In genomic region chr17:49516190-49516589, GRCh38 we compare ENCODE assay signal across 12 cellular contexts. TPM values are rescaled to one million over a fixed set of nuclear protein-coding genes. Genes with fewer than 3 reads are reported as not detected.
DNase-seq lines count a peak whose midpoint lies in the region; ATAC-seq and TF ChIP-seq lines count a peak whose summit lies in the region.
"Had no signal": no experiment of that assay in that cellular context is flagged by ENCODE, and none has a peak within 500 bp of the region (broad histone marks: within the 10 kb centered on the region; RNA-seq: fewer than 3 reads in every experiment).

No MANE protein-coding gene starts in this region.

- no peaks in the 10 kb centered on the region for H3K9me3 Mint-ChIP-seq in natural killer cell
- no peaks in the 10 kb centered on the region for H3K9me3 Mint-ChIP-seq in Calu3 (ENCODE audit: low read depth, unreplicated experiment)

- H3K9me2 ChIP-seq in GM23248 (ENCODE audit: insufficient read depth) = no peaks in the 10 kb centered on the region

- H3K4me3 ChIP-seq in GM23248 (no peak overlapping the region), WERI-Rb-1 (ENCODE audit: low read depth, low read length) (no peak overlapping the region), left ventricle myocardium inferior (no peak overlapping the region)

- no peak overlapping the region for H3K4me2 ChIP-seq in GM23248 (ENCODE audit: unreplicated experiment)

- no peak overlapping the region for H3K27ac ChIP-seq in GM23248
- H3K27ac ChIP-seq in WERI-Rb-1 = peak overlapping the region; percentile 84
- peak overlapping the region; percentile 77 for H3K27ac ChIP-seq in left ventricle myocardium inferior (replicated peaks)
- H3K27ac ChIP-seq: neutrophil had no signal

- no peaks in the 10 kb centered on the region for H3K36me3 ChIP-seq in GM23248 (ENCODE audit: low read depth)
- no peaks in the 10 kb centered on the region for H3K36me3 ChIP-seq in WERI-Rb-1
- no peaks in the 10 kb centered on the region for H3K36me3 ChIP-seq in left ventricle myocardium inferior
- H3K36me3 ChIP-seq: neutrophil had no signal

- H4K20me1 ChIP-seq in GM23248 (ENCODE audit: insufficient read depth) = no peaks in the 10 kb centered on the region

- H3K9me3 ChIP-seq in GM23248 (ENCODE audit: low read depth) = no peaks in the 10 kb centered on the region
- no peaks in the 10 kb centered on the region for H3K9me3 ChIP-seq in WERI-Rb-1 (ENCODE audit: severe bottlenecking)
- H3K9me3 ChIP-seq in left ventricle myocardium inferior (replicated peaks) = no peaks in the 10 kb centered on the region
- H3K9me3 ChIP-seq: neutrophil had no signal

- H2AFZ ChIP-seq in GM23248 = no peak overlapping the region

- peak; percentile 39 for DNase-seq in GM23248
- peak; percentile 70 for DNase-seq in WERI-Rb-1
- no peak for DNase-seq in left ventricle myocardium inferior
- DNase-seq in retina = peak; percentile 31
- DNase-seq in natural killer cell = no peak
- DNase-seq in Calu3 = no peak
- DNase-seq in activated naive CD4-positive, alpha-beta T cell (lab: John Stamatoyannopoulos, UW) = no peak
- DNase-seq in NCI-H187 treated with DMSO at 0.1 percent for 48 hours (lab: John Stamatoyannopoulos, UW) = no peak
- DNase-seq: activated CD4-positive, alpha-beta T cell treated with anti-CD3 and anti-CD28 coated beads for 4 hours; NCI-H1092; PC-3 had no signal

- peaks cover 0 to 12% of the 10 kb centered on the region in 2 donors for H3K4me1 Mint-ChIP-seq in natural killer cell
- peaks cover 11% of the 10 kb centered on the region for H3K4me1 Mint-ChIP-seq in Calu3 (ENCODE audit: low read depth, unreplicated experiment)

- no TSS peak for BruUV-seq in Calu3 (replicated peaks; lab: Mats Ljungman, UMichigan)

- H3K36me3 Mint-ChIP-seq in natural killer cell = no peaks in the 10 kb centered on the region
- no peaks in the 10 kb centered on the region for H3K36me3 Mint-ChIP-seq in Calu3 (ENCODE audit: insufficient read depth, unreplicated experiment)

- TF ChIP-seq CTCF in WERI-Rb-1 (IDR thresholded peaks at IDR 0.05; ENCODE audit: low read depth, low read length) (peak; percentile 62; the same call in 1 of the 2 replicates), left ventricle myocardium inferior (IDR thresholded peaks at IDR 0.05; ENCODE audit: borderline replicate concordance) (no peak), natural killer cell (IDR thresholded peaks at IDR 0.05) (no peak), Calu3 (IDR thresholded peaks at IDR 0.05; ENCODE audit: unreplicated experiment) (no peak)

- H3F3A ChIP-seq in GM23248 (ENCODE audit: insufficient read depth) = peaks cover 15% of the 10 kb centered on the region; the same call in 1 of the 2 replicates

- H3K27ac Mint-ChIP-seq in natural killer cell (no peak overlapping the region), Calu3 (ENCODE audit: unreplicated experiment) (no peak overlapping the region)

- H3K27me3 ChIP-seq in GM23248 (replicated peaks; ENCODE audit: insufficient read depth) (no peaks in the 10 kb centered on the region), WERI-Rb-1 (ENCODE audit: insufficient read depth, low read depth, severe bottlenecking) (no peaks in the 10 kb centered on the region), left ventricle myocardium inferior (ENCODE audit: low read depth) (peaks cover 15% of the 10 kb centered on the region)

- intact Hi-C loops in left ventricle myocardium inferior (cut with micrococcal nuclease) (no loop called here), natural killer cell (cut with micrococcal nuclease) (no loop called here), Calu3 (cut with micrococcal nuclease; ENCODE audit: unreplicated experiment) (no loop called here)

- ATAC-seq in natural killer cell = no peak

- H3K4me1 ChIP-seq in GM23248 (ENCODE audit: insufficient read depth) (peaks cover 14% of the 10 kb centered on the region), left ventricle myocardium inferior (peaks cover 33% of the 10 kb centered on the region)

- no peak overlapping the region for H3K4me3 Mint-ChIP-seq in natural killer cell
- H3K4me3 Mint-ChIP-seq in Calu3 (ENCODE audit: low read depth, unreplicated experiment) = no peak overlapping the region

- 71% methylated on average over 5 of the region's 5 CpGs for WGBS in GM23248 (ENCODE audit: low coverage in 1 of 2, low lambda C conversion rate in 2 of 2, missing lambda C conversion rate in 2 of 2), 2 experiments

- CTCF ChIA-PET in Calu3 (lab: Charles Lee) = interaction anchor here (1.3 kb wide), 1 partner anchor 8 kb away, joined by 3 read pairs; no protein-coding TSS in a partner anchor

- no peaks in the 10 kb centered on the region for H3K79me2 ChIP-seq in GM23248 (ENCODE audit: insufficient read depth)

- peak overlapping the region; percentile 77; the same call in 1 of the 2 replicates for H3K9ac ChIP-seq in GM23248

- in situ Hi-C loops in GM23248 (cut with MboI) = no loop called here

- H3K27me3 Mint-ChIP-seq in natural killer cell (ENCODE audit: low read depth in 2 of 2) = peaks cover 0 to 3% of the 10 kb centered on the region in 2 donors
- H3K27me3 Mint-ChIP-seq in Calu3 (ENCODE audit: unreplicated experiment) = peaks cover 45% of the 10 kb centered on the region

RNA-seq across cellular contexts. Expression of gene NGFR, which starts 21.1 kb away (rescaled TPM):
- total RNA-seq in GM23248 (2014; rRNA removed; shearing (Covaris generic)) = 0.25 and 0.43 TPM in 2 replicates
- 0.60 and 0.81 TPM in 2 replicates for polyA plus RNA-seq in GM23248 (2016; fragmentation: Nextera tagmentation; extraction: Ambion mirVana)
- total RNA-seq in left ventricle myocardium inferior (8.9 TPM), natural killer cell (1 to 10 TPM in 2 of 3 donors, under 1 TPM in 1; 0.91 to 1.8 (median 1.2) TPM), Calu3 (2022) (0.32 and 0.66 TPM in 2 replicates)
- total RNA-seq: PC-3 had no signal

RNA-seq across cellular contexts. Expression of gene NXPH3, which starts 59.5 kb away (rescaled TPM):
- 0.76 and 1.4 TPM in 2 replicates for total RNA-seq in GM23248 (2014; rRNA removed; shearing (Covaris generic))
- 0.30 TPM in 2 replicates for polyA plus RNA-seq in GM23248 (2016; fragmentation: Nextera tagmentation; extraction: Ambion mirVana)
- total RNA-seq in left ventricle myocardium inferior = 4.0 TPM
- not detected for total RNA-seq in natural killer cell
- not detected in 2 replicates for total RNA-seq in Calu3 (2022)

Comparison
In these comparisons a context has a peak if more than half of its experiments do, and no peak if none do; other contexts are left out.
1. DNase-seq: peak in GM23248 (single experiment), WERI-Rb-1 (single experiment) and retina (single experiment); none in left ventricle myocardium inferior (single experiment), natural killer cell (single experiment), Calu3 (single experiment), activated naive CD4-positive, alpha-beta T cell (0 of 4) and NCI-H187 treated with DMSO at 0.1 percent for 48 hours (single experiment).